Comparison of ENCODE assay signal across 16 cellular contexts in the genomic region with DNA sequence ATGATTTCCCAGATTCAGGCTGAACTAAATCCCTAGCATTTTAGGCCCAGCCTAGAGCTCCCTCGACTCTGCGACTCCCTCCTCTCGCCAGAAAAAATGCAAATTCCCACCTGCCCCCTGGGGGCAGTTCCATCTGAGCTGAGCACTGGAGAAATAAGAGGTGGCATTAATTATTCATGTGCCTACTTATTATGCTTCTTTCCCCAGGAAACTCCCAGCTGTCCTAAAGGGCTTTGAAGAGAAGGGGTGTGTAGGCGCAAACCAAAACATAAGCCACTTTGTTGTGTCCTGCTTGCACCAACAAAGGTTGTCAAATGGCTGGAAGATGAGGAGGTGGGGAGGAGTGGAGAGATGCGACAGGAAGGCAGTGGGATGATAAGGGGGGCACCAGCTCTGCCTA. TPM values are rescaled to one million over a fixed set of nuclear protein-coding genes. Genes with fewer than 3 reads are reported as not detected.
DNase-seq lines count a peak whose midpoint lies in the region; ATAC-seq, FAIRE-seq and TF ChIP-seq lines count a peak whose summit lies in the region.
"Had no signal": no experiment of that assay in that cellular context is flagged by ENCODE, and none has a peak within 500 bp of the region (broad histone marks: within the 10 kb centered on the region; RNA-seq: fewer than 3 reads in every experiment).

No MANE protein-coding gene starts in this region.

- H2BK15ac ChIP-seq in IMR-90 (ENCODE audit: low read depth, low read length), result 0 out of 3 replicates have a peak overlapping the region, but pooled peaks have one; percentile 32

- H2AK5ac ChIP-seq in IMR-90 (ENCODE audit: low read depth, low read length), result peak overlapping the region; percentile 52

- in situ Hi-C loops in IMR-90 (cut with MboI; ENCODE audit: low sequenced_read_pairs), result no loop called here

- no peak overlapping the region for H3K4me2 ChIP-seq in IMR-90 (ENCODE audit: low read depth, low read length)

- DNase-seq in COR-L47 (lab: John Stamatoyannopoulos, UW) (peak; percentile 81), IMR-90 (no peak), NCI-H526 treated with DMSO at 0.1 percent for 48 hours (lab: John Stamatoyannopoulos, UW) (peak; percentile 91), T-helper 9 cell (no peak), HUDEP-2 (lab: John Stamatoyannopoulos, UW; ENCODE audit: unreplicated experiment in 76 of 76) (no peak), frontal cortex (ENCODE audit: low spot score in 2 of 2) (no peak), retina (no peak)
- DNase-seq: activated T-cell treated with anti-CD3 and anti-CD28 coated beads, Interleukin-2, amount 50 U/mL, for 1 hour; amygdala; stimulated activated CD4-positive, alpha-beta T cell treated with anti-CD3 and anti-CD28 coated beads, Interleukin-4, amount 100 ng/mL, for 24 hours; stimulated activated naive B cell treated with anti-CD40 and anti-IgM and Interleukin-4, amounts not matched to agents 10 μg/mL and 1 μg/mL and 100 μg/mL, for 72 hours; T-cell had no signal

- peak overlapping the region; percentile 66 for H3K4ac ChIP-seq in IMR-90 (ENCODE audit: low read depth, low read length)

- CTCF ChIA-PET in IMR-90 (lab: Yijun Ruan, JAX), result interaction anchor here (1.5 to 1.7 kb wide), 2 partner anchors 105 to 109 kb away, joined by 4 to 7 read pairs; a partner anchor contains a TSS

- H3K4me3 ChIP-seq in IMR-90 (ENCODE audit: insufficient read depth, low read depth, low read length) (no peak overlapping the region), iPS-18a (ENCODE audit: low read length) (peak overlapping the region; percentile 4)

- no peak overlapping the region; the same call in 1 of the 2 replicates for H2BK20ac ChIP-seq in IMR-90 (ENCODE audit: low read depth, low read length)

- TF ChIP-seq CTCF in IMR-90 (conservative IDR thresholded peaks at IDR 0.05; ENCODE audit: low read depth, low read length), result no peak

- no peak overlapping the region for H2AFZ ChIP-seq in IMR-90 (replicated peaks; ENCODE audit: low read length, poor library complexity)

- H4K5ac ChIP-seq in IMR-90 (ENCODE audit: low read depth, low read length), result no peak overlapping the region

- H3K27ac ChIP-seq in IMR-90 (ENCODE audit: insufficient read depth, low read length), result no peak overlapping the region; the same call in 1 of the 2 replicates
- H3K27ac ChIP-seq in iPS-18a (ENCODE audit: low read length), result no peak overlapping the region

- H2BK5ac ChIP-seq in IMR-90 (ENCODE audit: low read depth, low read length, poor library complexity, severe bottlenecking), result no peak overlapping the region

- intact Hi-C loops in IMR-90 (cut with micrococcal nuclease), result no loop called here

- peak overlapping the region; percentile 12 for H2AK9ac ChIP-seq in IMR-90 (replicated peaks; ENCODE audit: low read depth, low read length, poor library complexity)

- FAIRE-seq in frontal cortex (lab: Jason Lieb, UNC), result no peak
- FAIRE-seq: GM19239, keratinocyte had no signal

- H3K79me1 ChIP-seq in IMR-90 (ENCODE audit: low read depth in 1 of 2, low read length in 2 of 2), result no peaks in the 10 kb centered on the region

- H3K36me3 ChIP-seq in IMR-90 (ENCODE audit: control insufficient read depth, insufficient read depth, low read length), result peaks cover 11% of the 10 kb centered on the region
- peaks cover 1% of the 10 kb centered on the region for H3K36me3 ChIP-seq in iPS-18a (ENCODE audit: control insufficient read depth, low read depth, low read length)

- peak overlapping the region; percentile 25; the same call in 1 of the 2 replicates for H2BK120ac ChIP-seq in IMR-90 (ENCODE audit: low read depth, low read length)

- H3K27me3 ChIP-seq in IMR-90 (ENCODE audit: control insufficient read depth, insufficient read depth, low read length), result no peaks in the 10 kb centered on the region
- H3K27me3 ChIP-seq in iPS-18a (ENCODE audit: control insufficient read depth, insufficient read depth, low read length), result no peaks in the 10 kb centered on the region

- no peaks in the 10 kb centered on the region for H4K20me1 ChIP-seq in IMR-90 (ENCODE audit: insufficient read depth, low read length)

- peak overlapping the region; percentile 73 for H4K91ac ChIP-seq in IMR-90 (ENCODE audit: insufficient read depth, low read depth, low read length)

- WGBS in IMR-90 (ENCODE audit: extremely low coverage in 2 of 2, insufficient read length in 1 of 2), 2 experiments, result no CpG with 5 or more reads among the region's 5 CpGs

- dilution Hi-C loops in IMR-90 (cut with HindIII; ENCODE audit: low sequenced_read_pairs, unreplicated experiment), result no loop called here

- H3K14ac ChIP-seq in IMR-90 (replicated peaks; ENCODE audit: low read depth, low read length), result no peak overlapping the region

- TF ChIP-seq POLR2A in IMR-90 (IDR thresholded peaks at IDR 0.05; ENCODE audit: low read depth, low read length), result no peak

- H3K9me3 ChIP-seq in IMR-90 (ENCODE audit: control insufficient read depth, insufficient read depth, low read length) (no peaks in the 10 kb centered on the region), iPS-18a (ENCODE audit: control insufficient read depth, low read depth, low read length) (no peaks in the 10 kb centered on the region)

- ATAC-seq in IMR-90 (ENCODE audit: low read depth), result no peak
- ATAC-seq: stimulated activated naive B cell treated with anti-CD40 and anti-IgM and Interleukin-4, amounts not matched to agents 10 μg/mL and 1 μg/mL and 100 μg/mL, for 72 hours; T-cell had no signal

- no peak for TF ChIP-seq RAD21 in IMR-90 (IDR thresholded peaks at IDR 0.05; ENCODE audit: low read length)

- POLR2A ChIA-PET in IMR-90 (lab: Charles Lee; ENCODE audit: unreplicated experiment), result no interaction called here

- BruUV-seq in IMR-90 (replicated peaks; lab: Mats Ljungman, UMichigan), result no TSS peak

- no peak overlapping the region for H3K56ac ChIP-seq in IMR-90 (ENCODE audit: extremely low read depth, insufficient read depth, low read length)

- H4K8ac ChIP-seq in IMR-90 (ENCODE audit: low read depth in 2 of 2, low read length in 2 of 2), result peak overlapping the region; percentile 42 to 49; a peak in 2 of 4 replicates

- peaks cover 21% of the 10 kb centered on the region for H3K4me1 ChIP-seq in IMR-90 (ENCODE audit: control insufficient read depth, insufficient read depth, low read length)
- H3K4me1 ChIP-seq in iPS-18a (ENCODE audit: control insufficient read depth, low read depth, low read length), result peaks cover 29% of the 10 kb centered on the region

- peaks cover 5% of the 10 kb centered on the region; the same call in 1 of the 2 replicates for H3K9me1 ChIP-seq in IMR-90 (ENCODE audit: insufficient read depth, low read length)

- H3K18ac ChIP-seq in IMR-90 (ENCODE audit: low read depth, low read length), result no peak overlapping the region

- H3K9ac ChIP-seq in IMR-90 (ENCODE audit: low read depth, low read length) (no peak overlapping the region), iPS-18a (ENCODE audit: low read length) (no peak overlapping the region)

- H3K23ac ChIP-seq in IMR-90 (ENCODE audit: low read depth, low read length), result no peak overlapping the region

TF ChIP-seq in IMR-90, 13 proteins besides CTCF, POLR2A, EP300 and RAD21:
- TF ChIP-seq CHD1 (IDR thresholded peaks at IDR 0.05; ENCODE audit: low read depth, low read length) (no peak), FOS (IDR thresholded peaks at IDR 0.05; ENCODE audit: low read depth, low read length) (no peak), MXI1 (IDR thresholded peaks at IDR 0.05; ENCODE audit: borderline replicate concordance, low read depth, low read length) (no peak), SMC3 (IDR thresholded peaks at IDR 0.05; ENCODE audit: low read depth, low read length) (no peak), MAFK (IDR thresholded peaks at IDR 0.05; ENCODE audit: low read depth, low read length) (no peak), NFE2L2 (IDR thresholded peaks at IDR 0.05; ENCODE audit: low read depth, low read length) (no peak), BHLHE40 (IDR thresholded peaks at IDR 0.05; ENCODE audit: low read depth, low read length) (no peak), MAZ (IDR thresholded peaks at IDR 0.05; ENCODE audit: borderline replicate concordance, low read depth, low read length) (no peak), RFX5 (IDR thresholded peaks at IDR 0.05; ENCODE audit: low read depth, low read length) (no peak), CEBPB (IDR thresholded peaks at IDR 0.05; ENCODE audit: low read depth, low read length) (no peak), RCOR1 (IDR thresholded peaks at IDR 0.05; ENCODE audit: insufficient replicate concordance, low read length) (no peak)
- TF ChIP-seq, protein P1, sequence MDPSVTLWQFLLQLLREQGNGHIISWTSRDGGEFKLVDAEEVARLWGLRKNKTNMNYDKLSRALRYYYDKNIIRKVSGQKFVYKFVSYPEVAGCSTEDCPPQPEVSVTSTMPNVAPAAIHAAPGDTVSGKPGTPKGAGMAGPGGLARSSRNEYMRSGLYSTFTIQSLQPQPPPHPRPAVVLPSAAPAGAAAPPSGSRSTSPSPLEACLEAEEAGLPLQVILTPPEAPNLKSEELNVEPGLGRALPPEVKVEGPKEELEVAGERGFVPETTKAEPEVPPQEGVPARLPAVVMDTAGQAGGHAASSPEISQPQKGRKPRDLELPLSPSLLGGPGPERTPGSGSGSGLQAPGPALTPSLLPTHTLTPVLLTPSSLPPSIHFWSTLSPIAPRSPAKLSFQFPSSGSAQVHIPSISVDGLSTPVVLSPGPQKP (IDR thresholded peaks at IDR 0.05; ENCODE audit: borderline replicate concordance, low read depth, low read length), result no peak
- TF ChIP-seq, protein P2, sequence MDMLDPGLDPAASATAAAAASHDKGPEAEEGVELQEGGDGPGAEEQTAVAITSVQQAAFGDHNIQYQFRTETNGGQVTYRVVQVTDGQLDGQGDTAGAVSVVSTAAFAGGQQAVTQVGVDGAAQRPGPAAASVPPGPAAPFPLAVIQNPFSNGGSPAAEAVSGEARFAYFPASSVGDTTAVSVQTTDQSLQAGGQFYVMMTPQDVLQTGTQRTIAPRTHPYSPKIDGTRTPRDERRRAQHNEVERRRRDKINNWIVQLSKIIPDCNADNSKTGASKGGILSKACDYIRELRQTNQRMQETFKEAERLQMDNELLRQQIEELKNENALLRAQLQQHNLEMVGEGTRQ (IDR thresholded peaks at IDR 0.05; ENCODE audit: low read depth, low read length), result no peak

RNA-seq across cellular contexts. Expression of a gene that starts 41.4 kb away (rescaled TPM):
- not detected in 2 replicates for total RNA-seq in IMR-90 (2012; rRNA removed)
- polyA plus RNA-seq in IMR-90 (2012; rRNA removed), result 0.32 TPM in 1 of 2 replicates, not detected in the other
- polyA plus RNA-seq in IMR-90 (2012; cell fraction: cytosol; rRNA removed), result not detected in 2 replicates
- polyA plus RNA-seq in IMR-90 (2012; cell fraction: nucleus; rRNA removed; ENCODE audit: low replicate concordance), result 0.08 TPM in 1 of 2 replicates, not detected in the other
- total RNA-seq in frontal cortex, result 0.41 TPM
- total RNA-seq: HT1080 had no signal

RNA-seq across cellular contexts. Expression of a gene that starts 58.9 kb away (rescaled TPM):
- 7.2 and 11.7 TPM in 2 replicates for total RNA-seq in IMR-90 (2012; rRNA removed)
- 27.3 and 34.7 TPM in 2 replicates for polyA plus RNA-seq in IMR-90 (2012; rRNA removed)
- 26.9 and 33.4 TPM in 2 replicates for polyA plus RNA-seq in IMR-90 (2012; cell fraction: cytosol; rRNA removed)
- polyA plus RNA-seq in IMR-90 (2012; cell fraction: nucleus; rRNA removed; ENCODE audit: low replicate concordance), result 6.2 and 14.8 TPM in 2 replicates
- not detected for total RNA-seq in frontal cortex
- total RNA-seq: HT1080, T-cell had no signal
- polyA plus RNA-seq: keratinocyte had no signal

Comparison
In these comparisons a context has a peak if more than half of its experiments do, and no peak if none do; other contexts are left out.
1. DNase-seq: peak in COR-L47 (single experiment) and NCI-H526 treated with DMSO at 0.1 percent for 48 hours (single experiment); none in IMR-90 (single experiment), T-helper 9 cell (single experiment), HUDEP-2 (0 of 76), frontal cortex (0 of 2) and retina (single experiment).